In the genomic region with DNA sequence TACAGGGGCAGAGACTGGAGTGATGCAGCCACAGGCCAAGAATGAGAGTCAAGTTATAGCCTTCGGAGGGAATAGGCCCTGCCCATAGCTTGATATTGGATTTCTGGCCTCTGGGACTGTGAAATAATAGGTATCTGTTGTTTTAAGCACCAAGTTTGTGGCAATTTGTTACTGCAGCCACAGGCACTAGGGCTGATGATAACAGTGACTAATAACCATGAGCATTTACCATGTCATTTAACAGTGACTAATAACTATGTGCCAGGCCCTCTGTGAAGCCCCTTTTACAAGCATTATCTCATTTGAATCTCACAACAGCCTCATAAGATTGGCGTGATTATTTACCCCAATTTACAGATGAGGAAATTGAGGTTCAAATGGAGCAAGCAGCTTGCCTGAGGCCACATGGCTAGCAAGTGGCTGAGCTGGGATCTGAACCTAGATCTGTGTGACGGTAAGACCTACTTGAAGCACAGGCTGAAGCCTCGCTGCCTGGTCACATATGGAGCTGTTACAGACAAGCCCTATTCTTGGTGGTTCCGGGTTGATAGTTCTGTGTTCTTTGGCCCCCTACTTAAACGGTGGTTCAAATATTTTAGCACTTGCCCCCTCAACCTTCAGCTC, we compare ENCODE assay signal across 15 cellular contexts.
DNase-seq lines count a peak whose midpoint lies in the region; ATAC-seq and TF ChIP-seq lines count a peak whose summit lies in the region.
"Had no signal": no experiment of that assay in that cellular context is flagged by ENCODE, and none has a peak within 500 bp of the region (broad histone marks: within the 10 kb centered on the region; RNA-seq: fewer than 3 reads in every experiment).

No MANE protein-coding gene starts in this region.

- H3K36me3 ChIP-seq in PC-9 (ENCODE audit: low read depth) (no peaks in the 10 kb centered on the region), H7 (replicated peaks; ENCODE audit: control insufficient read depth, insufficient read depth, low read length) (no peaks in the 10 kb centered on the region), upper lobe of right lung (no peaks in the 10 kb centered on the region)
- H3K36me3 ChIP-seq: gastroesophageal sphincter, lower lobe of right lung, upper lobe of left lung had no signal

- CTCF ChIA-PET in PC-9 (lab: Charles Lee), result no interaction called here

- ATAC-seq in sciatic nerve, result peak; percentile 29
- ATAC-seq in GM19397 (IDR thresholded peaks at IDR 0.05; ENCODE audit: unreplicated experiment), result no peak
- ATAC-seq in GM19035 (IDR thresholded peaks at IDR 0.05; ENCODE audit: unreplicated experiment), result no peak
- no peak for ATAC-seq in upper lobe of right lung
- ATAC-seq: CD8-positive, alpha-beta T cell; gastroesophageal sphincter; HCT116; lower lobe of right lung; psoas muscle had no signal

- H3K79me2 ChIP-seq in PC-9 (ENCODE audit: low read depth), result no peaks in the 10 kb centered on the region

- H3K9me2 ChIP-seq in PC-9 (ENCODE audit: insufficient read depth), result no peaks in the 10 kb centered on the region

- H3K4me2 ChIP-seq in PC-9, result peak overlapping the region; percentile 1

- no peaks in the 10 kb centered on the region for H4K20me1 ChIP-seq in PC-9 (ENCODE audit: insufficient read depth)

- no peak overlapping the region for H2AFZ ChIP-seq in PC-9

- no peaks in the 10 kb centered on the region for H3K9me3 ChIP-seq in PC-9 (ENCODE audit: insufficient read depth, low read depth)
- no peaks in the 10 kb centered on the region for H3K9me3 ChIP-seq in upper lobe of right lung
- H3K9me3 ChIP-seq: gastroesophageal sphincter, lower lobe of right lung, psoas muscle, upper lobe of left lung had no signal

- H3K27ac ChIP-seq in PC-9 (peak overlapping the region; percentile 65), coronary artery (peak overlapping the region; percentile 67 to 88), upper lobe of right lung (no peak overlapping the region)
- H3K27ac ChIP-seq: lower lobe of right lung, psoas muscle, upper lobe of left lung had no signal

- H3K4me3 ChIP-seq in PC-9, result no peak overlapping the region
- H3K4me3 ChIP-seq in coronary artery, result peak overlapping the region; percentile 31
- H3K4me3 ChIP-seq in H7 (ENCODE audit: insufficient read depth, low read depth, low read length), result no peak overlapping the region
- no peak overlapping the region for H3K4me3 ChIP-seq in upper lobe of right lung
- H3K4me3 ChIP-seq: gastroesophageal sphincter, lower lobe of right lung, psoas muscle, upper lobe of left lung had no signal

- H3K27me3 ChIP-seq in PC-9 (ENCODE audit: insufficient read depth, low read depth), result no peaks in the 10 kb centered on the region
- H3K27me3 ChIP-seq in H7 (ENCODE audit: control insufficient read depth, insufficient read depth, low read length), result no peaks in the 10 kb centered on the region
- H3K27me3 ChIP-seq in upper lobe of right lung, result no peaks in the 10 kb centered on the region
- H3K27me3 ChIP-seq: gastroesophageal sphincter, upper lobe of left lung had no signal

- BruUV-seq in PC-9 (replicated peaks; lab: Mats Ljungman, UMichigan), result no TSS peak

- DNase-seq in COLO829 (ENCODE audit: low spot score) (peak; percentile 59), PC-9 (peak in 1 of 2 experiments; percentile 78), coronary artery (ENCODE audit: low spot score) (no peak), sciatic nerve (ENCODE audit: low spot score) (no peak), H7 (no peak), upper lobe of right lung (no peak)
- DNase-seq: CD8-positive, alpha-beta T cell; Kasumi-1; lower lobe of right lung; psoas muscle; upper lobe of left lung had no signal

- no peak for TF ChIP-seq CTCF in PC-9 (conservative IDR thresholded peaks at IDR 0.05)
- TF ChIP-seq CTCF in coronary artery (IDR thresholded peaks at IDR 0.05), result no peak
- TF ChIP-seq CTCF in upper lobe of right lung (IDR thresholded peaks at IDR 0.05), result no peak

- POLR2A ChIA-PET in PC-9 (lab: Charles Lee; ENCODE audit: unreplicated experiment), result no interaction called here

- H3K4me1 ChIP-seq in PC-9 (replicated peaks; ENCODE audit: insufficient read depth) (peaks cover 20% of the 10 kb centered on the region), upper lobe of right lung (no peaks in the 10 kb centered on the region)
- H3K4me1 ChIP-seq: lower lobe of right lung, psoas muscle had no signal

- intact Hi-C loops in PC-9 (cut with micrococcal nuclease; ENCODE audit: unreplicated experiment) (no loop called here), sciatic nerve (cut with DNase I) (no loop called here), upper lobe of right lung (cut with DNase I) (no loop called here)

- H3F3A ChIP-seq in PC-9 (ENCODE audit: insufficient read depth, low read depth), result peaks cover 19% of the 10 kb centered on the region
